Comparison of ENCODE assay signal across 12 cellular contexts in genomic region chr10:10796061-10796773, GRCh38.
A peak's percentile ranks its signal among the peaks of the same experiment; 100 is the strongest.
DNase-seq lines count a peak whose midpoint lies in the region; ATAC-seq, FAIRE-seq and TF ChIP-seq lines count a peak whose summit lies in the region.
"Had no signal": no experiment of that assay in that cellular context is flagged by ENCODE, and none has a peak within 500 bp of the region (broad histone marks: within the 10 kb centered on the region; RNA-seq: fewer than 3 reads in every experiment).

No MANE protein-coding gene starts in this region.

- H3K4me2 ChIP-seq in keratinocyte (ENCODE audit: control insufficient read depth, extremely low read depth, insufficient read depth, low read depth, low read length), result peak overlapping the region; percentile 71

- dilution Hi-C loops in keratinocyte (cut with MboI; ENCODE audit: extremely low pct_ligation_motif_present, low sequenced_read_pairs), result no loop called here

- CTCF ChIA-PET in activated CD8-positive, alpha-beta memory T cell treated with anti-CD3 and anti-CD28 coated beads, Interleukin-2, amount 10 ng/mL, durations not matched to agents 7 days and 5 days (lab: Charles Lee), result interaction anchor here (0.5 kb wide), 1 partner anchor 993 kb away, joined by 3 read pairs; no protein-coding TSS in a partner anchor

- no peaks in the 10 kb centered on the region for H3K9me3 Mint-ChIP-seq in activated CD8-positive, alpha-beta memory T cell treated with anti-CD3 and anti-CD28 coated beads, Interleukin-2, amount 10 ng/mL, durations not matched to agents 7 days and 5 days (ENCODE audit: low read depth)

- H3K36me3 Mint-ChIP-seq in activated CD8-positive, alpha-beta memory T cell treated with anti-CD3 and anti-CD28 coated beads, Interleukin-2, amount 10 ng/mL, durations not matched to agents 7 days and 5 days, result no peaks in the 10 kb centered on the region

- no peak overlapping the region for H3K9ac ChIP-seq in keratinocyte (ENCODE audit: control insufficient read depth, extremely low read depth, insufficient read depth, low read length)

- H3K27ac Mint-ChIP-seq in activated CD8-positive, alpha-beta memory T cell treated with anti-CD3 and anti-CD28 coated beads, Interleukin-2, amount 10 ng/mL, durations not matched to agents 7 days and 5 days, result no peak overlapping the region

- H4K20me1 ChIP-seq in keratinocyte (ENCODE audit: control insufficient read depth, extremely low read depth, insufficient read depth, low read length), result no peaks in the 10 kb centered on the region

- no peak overlapping the region for H3K4me3 Mint-ChIP-seq in activated CD8-positive, alpha-beta memory T cell treated with anti-CD3 and anti-CD28 coated beads, Interleukin-2, amount 10 ng/mL, durations not matched to agents 7 days and 5 days

- no peak for FAIRE-seq in keratinocyte (lab: Jason Lieb, UNC)

- peak overlapping the region; percentile 78 for H3K27ac ChIP-seq in keratinocyte (ENCODE audit: control insufficient read depth, insufficient read depth, low read length)
- H3K27ac ChIP-seq: spleen had no signal

- no peak overlapping the region for H2AFZ ChIP-seq in keratinocyte (ENCODE audit: control insufficient read depth, low read length)

- peaks cover 6% of the 10 kb centered on the region for H3K79me2 ChIP-seq in keratinocyte (ENCODE audit: control insufficient read depth, insufficient read depth, low read length)

- no peaks in the 10 kb centered on the region for H3K27me3 ChIP-seq in keratinocyte (ENCODE audit: control insufficient read depth, extremely low read depth, insufficient read depth, low read length)

- peak; percentile 80 for ATAC-seq in sciatic nerve
- no peak for ATAC-seq in activated CD8-positive, alpha-beta memory T cell treated with anti-CD3 and anti-CD28 coated beads, Interleukin-2, amount 10 ng/mL, durations not matched to agents 7 days and 5 days

- H3K4me1 ChIP-seq in keratinocyte (ENCODE audit: control insufficient read depth, extremely low read depth, insufficient read depth, low read length), result peaks cover 71% of the 10 kb centered on the region

- H3K9me1 ChIP-seq in keratinocyte (ENCODE audit: control insufficient read depth, extremely low read depth, insufficient read depth, low read length), result no peaks in the 10 kb centered on the region

- no peak overlapping the region for H3K4me3 ChIP-seq in cardiac fibroblast (replicated peaks in 1 of 2; ENCODE audit: low read depth in 2 of 2, low read length in 2 of 2)
- H3K4me3 ChIP-seq in keratinocyte (ENCODE audit: control insufficient read depth in 2 of 3, extremely low read depth in 1 of 3, insufficient read depth in 2 of 3, low read depth in 1 of 3, low read length in 3 of 3), result no peak overlapping the region
- H3K4me3 ChIP-seq: spleen had no signal

- intact Hi-C loops in sciatic nerve (cut with DNase I), result no loop called here

- H3K36me3 ChIP-seq in keratinocyte (ENCODE audit: control insufficient read depth in 2 of 2, extremely low read depth in 1 of 2, insufficient read depth in 2 of 2, low read length in 2 of 2), result peaks cover 0 to 3% of the 10 kb centered on the region in 2 experiments
- H3K36me3 ChIP-seq: spleen had no signal

- TF ChIP-seq CTCF in cardiac fibroblast (IDR thresholded peaks at IDR 0.05; ENCODE audit: low read depth, low read length), result no peak
- TF ChIP-seq CTCF in keratinocyte (optimal IDR thresholded peaks at IDR 0.05 in 1 of 3, IDR thresholded peaks at IDR 0.05 in 1 of 3, conservative IDR thresholded peaks at IDR 0.05 in 1 of 3; ENCODE audit: extremely low read depth in 1 of 3, insufficient read depth in 2 of 3, low read length in 3 of 3), result no peak

- DNase-seq in ELR (ENCODE audit: low read depth) (peak; percentile 44), cardiac fibroblast (ENCODE audit: low read depth in 2 of 2) (peak; percentile 59 to 79), keratinocyte (ENCODE audit: low read depth, low spot score) (no peak), sciatic nerve (ENCODE audit: low spot score) (no peak), ureter (ENCODE audit: low spot score) (no peak), KBM-7 (no peak), NCI-H510A treated with DMSO at 0.1 percent for 48 hours (lab: John Stamatoyannopoulos, UW) (no peak)
- DNase-seq in activated CD8-positive, alpha-beta memory T cell treated with anti-CD3 and anti-CD28 coated beads, Interleukin-2, amount 10 ng/mL, durations not matched to agents 7 days and 5 days, result no peak
- DNase-seq: NCI-H2081; spleen; stimulated activated CD8-positive, alpha-beta memory T cell treated with anti-CD3 and anti-CD28 coated beads, Interleukin-4, amount 100 ng/mL, for 48 hours; T1000 had no signal

- H3K9me3 ChIP-seq in keratinocyte (ENCODE audit: control insufficient read depth, low read depth, low read length), result no peaks in the 10 kb centered on the region
- H3K9me3 ChIP-seq: spleen had no signal

- H3K4me1 Mint-ChIP-seq in activated CD8-positive, alpha-beta memory T cell treated with anti-CD3 and anti-CD28 coated beads, Interleukin-2, amount 10 ng/mL, durations not matched to agents 7 days and 5 days, result no peaks in the 10 kb centered on the region

- in situ Hi-C loops in KBM-7 (cut with MboI; ENCODE audit: low pct_unique_long_range_greater_than_20kb, low sequenced_read_pairs), result no loop called here

- no peaks in the 10 kb centered on the region for H3K27me3 Mint-ChIP-seq in activated CD8-positive, alpha-beta memory T cell treated with anti-CD3 and anti-CD28 coated beads, Interleukin-2, amount 10 ng/mL, durations not matched to agents 7 days and 5 days

Comparison
In these comparisons a context has a peak if more than half of its experiments do, and no peak if none do; other contexts are left out.
1. DNase-seq: peak in ELR (single experiment) and cardiac fibroblast (2 of 2); none in keratinocyte (single experiment), sciatic nerve (single experiment), ureter (single experiment), KBM-7 (single experiment), activated CD8-positive, alpha-beta memory T cell treated with anti-CD3 and anti-CD28 coated beads, Interleukin-2, amount 10 ng/mL, durations not matched to agents 7 days and 5 days (single experiment) and NCI-H510A treated with DMSO at 0.1 percent for 48 hours (single experiment).